ENCODE assay signal across 8 cellular contexts in genomic region chr13:101939370-101939769, GRCh38.
"Had no signal": no experiment of that assay in that cellular context is flagged by ENCODE, and none has a peak within 500 bp of the region (broad histone marks: within the 10 kb centered on the region; RNA-seq: fewer than 3 reads in every experiment).

No MANE protein-coding gene starts in this region.

- H3K36me3 Mint-ChIP-seq: IgD-negative memory B cell had no signal

- H3K4me2 ChIP-seq: KMS-11 had no signal

- H3K9ac ChIP-seq: KMS-11 had no signal

- H3K4me1 Mint-ChIP-seq: IgD-negative memory B cell had no signal

- ATAC-seq: HepG2, K562 had no signal

- H3K4me3 Mint-ChIP-seq: IgD-negative memory B cell had no signal

- H3K27ac ChIP-seq: HL-60, KMS-11 had no signal

- H3K4me3 ChIP-seq: K562 had no signal

- DNase-seq: IMR-90, KBM-7, KG1 had no signal
